Comparison of ENCODE assay signal across 1 cellular context in genomic region chr7:18806177-18806576, GRCh38.
A peak's percentile ranks its signal among the peaks of the same experiment; 100 is the strongest.
TF ChIP-seq lines count a peak whose summit lies in the region.

No MANE protein-coding gene starts in this region.

TF ChIP-seq in H1, 55 proteins besides CTCF, POLR2A, EP300 and RAD21 (continued from another document):
- TF ChIP-seq E2F6 (IDR thresholded peaks at IDR 0.05): no peak
- no peak for TF ChIP-seq SP1 (IDR thresholded peaks at IDR 0.05; ENCODE audit: low read depth, low read length)
- no peak for TF ChIP-seq FOSL1 (IDR thresholded peaks at IDR 0.05; ENCODE audit: insufficient read depth, low read depth, low read length)
- TF ChIP-seq NANOG (IDR thresholded peaks at IDR 0.05; ENCODE audit: insufficient read depth, low read depth, low read length, poor library complexity, severe bottlenecking): peak; percentile 55
- TF ChIP-seq SIN3A (conservative IDR thresholded peaks at IDR 0.05 in 1 of 2, IDR thresholded peaks at IDR 0.05 in 1 of 2; ENCODE audit: low read depth in 1 of 2, low read length in 2 of 2): 0 out of 4 replicates have a peak, but pooled peaks of 1 of the 2 experiments have one; percentile 47
